ENCODE assay signal across 12 cellular contexts in genomic region chr4:167052631-167053085, GRCh38.
"Had no signal": no experiment of that assay in that cellular context is flagged by ENCODE, and none has a peak within 500 bp of the region (broad histone marks: within the 10 kb centered on the region; RNA-seq: fewer than 3 reads in every experiment).

No MANE protein-coding gene starts in this region.

- H3K27me3 ChIP-seq: ascending aorta, foreskin keratinocyte, left lung, pancreas had no signal

- H3K4me3 ChIP-seq: ascending aorta, left lung, pancreas, skin epidermis had no signal

- H3K9me3 ChIP-seq: ascending aorta, pancreas had no signal

- ATAC-seq: foreskin keratinocyte; left lung; pancreas; stimulated activated effector memory CD8-positive, alpha-beta T cell treated with anti-CD3 and anti-CD28 coated beads, Interleukin-12 subunit alpha, Interleukin-12 subunit beta, amount 100 ng/mL, for 72 hours; WTC11 had no signal

- DNase-seq: activated CD4-positive, alpha-beta T cell treated with anti-CD3 and anti-CD28 coated beads for 48 hours; activated naive CD4-positive, alpha-beta T cell; foreskin keratinocyte; head of caudate nucleus; left lung; mesendoderm; pancreas; trophoblast cell had no signal

- H3K4me1 ChIP-seq: ascending aorta, foreskin keratinocyte, left lung, pancreas had no signal

- H3K27ac ChIP-seq: ascending aorta, foreskin keratinocyte, left lung, pancreas, skin epidermis had no signal

- H3K36me3 ChIP-seq: ascending aorta, left lung, pancreas had no signal
